8 cellular contexts compared by ENCODE assay signal in the genomic region with DNA sequence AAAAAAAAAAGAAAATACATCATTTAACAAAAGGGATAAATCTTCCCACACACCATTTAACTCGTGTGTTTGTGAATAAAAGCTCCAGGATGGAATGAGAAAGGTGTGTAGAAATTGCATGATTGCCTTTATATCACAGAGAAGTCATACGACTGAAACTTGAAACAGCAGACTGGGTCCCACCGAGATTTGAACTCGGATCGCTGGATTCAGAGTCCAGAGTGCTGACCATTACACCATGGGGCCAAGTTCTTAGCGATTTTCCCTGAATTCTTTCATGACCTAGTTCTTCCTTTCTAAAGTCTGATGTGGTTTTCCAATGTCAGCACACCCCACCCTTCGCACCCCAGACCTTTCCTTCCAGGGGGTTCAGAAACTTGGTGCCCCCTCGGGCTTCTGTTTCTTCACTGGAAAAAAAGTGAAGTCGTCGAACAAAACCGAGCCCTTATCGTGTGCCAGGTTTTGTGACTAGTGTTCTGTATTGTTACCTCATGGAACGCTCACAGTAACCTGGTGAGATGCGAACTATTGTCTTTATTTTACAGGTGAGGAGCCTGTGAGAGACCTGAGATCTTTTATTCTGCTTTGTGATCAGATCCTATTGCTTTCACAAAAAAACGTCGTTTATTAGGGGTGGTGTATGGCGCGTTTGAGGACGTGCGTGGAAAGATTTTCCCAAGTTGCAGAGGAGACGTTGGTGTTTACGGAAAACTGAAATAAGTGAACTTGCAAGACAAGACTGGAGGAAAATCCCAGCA.
DNase-seq lines count a peak whose midpoint lies in the region; ATAC-seq and TF ChIP-seq lines count a peak whose summit lies in the region.

No MANE protein-coding gene starts in this region.

- peaks cover 38% of the 10 kb centered on the region for H3K36me3 Mint-ChIP-seq in Caco-2 (ENCODE audit: insufficient read depth, unreplicated experiment)

- no peaks in the 10 kb centered on the region for H3K9me3 Mint-ChIP-seq in Caco-2 (ENCODE audit: unreplicated experiment)

- H3K4me1 Mint-ChIP-seq in Caco-2 (ENCODE audit: low read depth, unreplicated experiment) = peaks cover 9% of the 10 kb centered on the region

- peak overlapping the region; percentile 87 for H3K4me3 Mint-ChIP-seq in Caco-2 (ENCODE audit: unreplicated experiment)

- CTCF ChIA-PET in Caco-2 (lab: Charles Lee) = no interaction called here

- H3K27me3 Mint-ChIP-seq in Caco-2 (ENCODE audit: insufficient read depth, unreplicated experiment) = peaks cover 3% of the 10 kb centered on the region

- POLR2A ChIA-PET in Caco-2 (lab: Charles Lee) = no interaction called here

- no TSS peak for BruUV-seq in Caco-2 (replicated peaks; lab: Mats Ljungman, UMichigan)

- H3K9me3 ChIP-seq in Caco-2 (no peaks in the 10 kb centered on the region), right cardiac atrium (ENCODE audit: control insufficient read depth, low read length) (no peaks in the 10 kb centered on the region), psoas muscle (no peaks in the 10 kb centered on the region)

- H3K4me3 ChIP-seq in Caco-2 (ENCODE audit: low read depth, low read length) (peak overlapping the region; percentile 44), right cardiac atrium (ENCODE audit: low read length) (peak overlapping the region; percentile 73), psoas muscle (peak overlapping the region; percentile 65)

- peak; percentile 70 to 85 for ATAC-seq in right cardiac atrium
- ATAC-seq in psoas muscle = peak; percentile 37 to 59 (median 50)
- ATAC-seq in HG03175 (IDR thresholded peaks at IDR 0.05; ENCODE audit: unreplicated experiment) = no peak
- ATAC-seq in GM18907 (IDR thresholded peaks at IDR 0.05; ENCODE audit: unreplicated experiment) = no peak

- TF ChIP-seq CTCF in Caco-2 (IDR thresholded peaks at IDR 0.05; ENCODE audit: insufficient read depth in 1 of 2, low read depth in 1 of 2, low read length in 1 of 2, severe bottlenecking in 1 of 2, unreplicated experiment in 1 of 2) (no peak), psoas muscle (IDR thresholded peaks at IDR 0.05) (no peak)

- H3K27ac Mint-ChIP-seq in Caco-2 (ENCODE audit: unreplicated experiment) = peak overlapping the region; percentile 92

- H3K36me3 ChIP-seq in Caco-2 (ENCODE audit: control insufficient read depth, insufficient read depth, low read length) (no peaks in the 10 kb centered on the region), psoas muscle (ENCODE audit: insufficient read depth in 1 of 2, low read depth in 1 of 2) (no peaks in the 10 kb centered on the region)

- DNase-seq in Caco-2 (peak; percentile 65 to 80), HT1080 (ENCODE audit: low read depth) (peak; percentile 86), OCI-M2 (lab: John Stamatoyannopoulos, UW; ENCODE audit: unreplicated experiment) (peak; percentile 80), amygdala (lab: John Stamatoyannopoulos, UW) (peak in 31 of 56 donors; percentile 5 to 77 (median 26)), right cardiac atrium (peak; percentile 58 to 72 (median 63)), psoas muscle (peak; percentile 46 to 57)

- peaks cover 22% of the 10 kb centered on the region for H3K4me1 ChIP-seq in Caco-2
- no peaks in the 10 kb centered on the region for H3K4me1 ChIP-seq in right cardiac atrium (ENCODE audit: control insufficient read depth, insufficient read depth, low read length)
- no peaks in the 10 kb centered on the region for H3K4me1 ChIP-seq in psoas muscle

- H3K27ac ChIP-seq in right cardiac atrium (ENCODE audit: low read length) = no peak overlapping the region
- H3K27ac ChIP-seq in psoas muscle = no peak overlapping the region

- WGBS in right cardiac atrium = 2% methylated on average over 22 of the region's 22 CpGs
- WGBS in psoas muscle, 3 donors = 2% methylated on average over 22 of the region's 22 CpGs

- intact Hi-C loops in Caco-2 (cut with micrococcal nuclease; ENCODE audit: unreplicated experiment) = no loop called here
- intact Hi-C loops in right cardiac atrium (cut with DNase I) = no loop called here
- intact Hi-C loops in psoas muscle (cut with DNase I) = no loop called here

- H3K27me3 ChIP-seq in Caco-2 (replicated peaks; ENCODE audit: control insufficient read depth, insufficient read depth, low read length) (no peaks in the 10 kb centered on the region), right cardiac atrium (ENCODE audit: control insufficient read depth, insufficient read depth) (no peaks in the 10 kb centered on the region), psoas muscle (ENCODE audit: insufficient read depth in 3 of 3, low read length in 2 of 3) (peaks cover 0 to 34% (median 0%) of the 10 kb centered on the region in 3 donors)

Comparison
In these comparisons a context has a peak if more than half of its experiments do, and no peak if none do; other contexts are left out.
1. DNase-seq: peak in every context shown above with its lines; median percentile 86 in HT1080; 80 in OCI-M2; 72 in Caco-2; 63 in right cardiac atrium; 52 in psoas muscle; 26 in amygdala.
2. ATAC-seq: peak in right cardiac atrium (2 of 2) and psoas muscle (4 of 4); none in HG03175 (single experiment) and GM18907 (single experiment).
3. Peak in every context shown above with its lines, with median percentiles within 50 percentile points of each other: H3K4me3 ChIP-seq.